Comparison of ENCODE assay signal across 8 cellular contexts in the genomic region with DNA sequence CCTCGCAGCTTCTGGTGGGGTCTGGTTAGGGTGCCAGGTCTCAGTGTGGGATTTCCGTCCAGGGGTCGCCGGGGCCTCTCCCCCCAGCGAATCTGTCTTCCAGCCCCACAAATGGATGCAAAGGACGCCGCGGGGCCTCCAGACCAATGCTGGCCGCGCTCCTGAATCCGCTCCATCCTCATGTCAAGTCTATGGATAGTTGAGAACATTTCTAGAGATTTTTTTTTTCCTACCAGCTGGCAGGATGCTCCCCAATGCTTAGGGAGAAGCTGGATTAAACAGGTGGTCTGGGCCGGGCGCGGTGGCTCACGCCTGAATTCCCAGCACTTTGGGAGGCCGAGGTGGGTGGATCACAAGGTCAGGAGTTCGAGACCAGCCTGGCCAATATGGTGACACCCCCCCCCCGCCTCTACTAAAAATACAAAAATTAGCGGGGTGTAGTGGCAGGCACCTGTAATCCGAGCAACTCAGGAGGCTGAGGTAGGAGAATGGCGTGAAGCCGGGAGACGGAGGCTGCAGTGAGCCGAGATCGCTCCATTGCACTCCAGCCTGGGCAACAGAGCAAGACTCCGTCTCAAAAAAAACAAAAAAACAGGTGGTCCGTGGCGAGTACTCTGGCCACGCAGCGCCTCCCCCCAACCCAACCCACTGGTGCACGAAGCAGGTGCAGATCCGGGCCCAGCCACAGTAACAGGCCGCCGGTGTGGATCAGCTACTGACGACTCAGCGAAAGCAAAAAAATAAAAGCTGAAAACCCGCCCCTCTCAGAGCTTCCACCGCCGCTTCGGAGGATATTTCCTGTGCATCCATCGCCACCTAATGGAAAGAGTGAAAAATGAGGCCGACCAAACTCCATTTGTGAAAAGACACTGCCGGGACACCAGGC. TPM values are rescaled to one million over a fixed set of nuclear protein-coding genes. Genes with fewer than 3 reads are reported as not detected.
A peak's percentile ranks its signal among the peaks of the same experiment; 100 is the strongest.
DNase-seq lines count a peak whose midpoint lies in the region; ATAC-seq and TF ChIP-seq lines count a peak whose summit lies in the region.

No MANE protein-coding gene starts in this region.

- peaks cover 19% of the 10 kb centered on the region for H3K4me1 Mint-ChIP-seq in activated B cell treated with CpG ODN at 0.5 μM for 24 hours

- CTCF ChIA-PET in activated B cell treated with CpG ODN at 0.5 μM for 24 hours (lab: Charles Lee) = interaction anchor here (0.6 to 2.8 kb wide), 15 partner anchors 16 to 836 kb away, joined by 3 to 29 read pairs (median 4); a partner anchor contains a TSS

- H3K4me3 Mint-ChIP-seq in activated B cell treated with CpG ODN at 0.5 μM for 24 hours = peak overlapping the region; percentile 83

- TF ChIP-seq CTCF in HFF-Myc (IDR thresholded peaks at IDR 0.05; ENCODE audit: low read depth, low read length, missing control alignments) (peak; percentile 72), activated B cell treated with CpG ODN at 0.5 μM for 24 hours (IDR thresholded peaks at IDR 0.05) (no peak)

- H3K27ac Mint-ChIP-seq in activated B cell treated with CpG ODN at 0.5 μM for 24 hours = peak overlapping the region; percentile 61

- ATAC-seq in activated B cell treated with CpG ODN at 0.5 μM for 24 hours (ENCODE audit: low read depth) (peak; percentile 56), HG03565 (IDR thresholded peaks at IDR 0.05; ENCODE audit: unreplicated experiment) (no peak)

- intact Hi-C loops in activated B cell treated with CpG ODN at 0.5 μM for 24 hours (cut with micrococcal nuclease) = loop anchor here (1.0 to 2.0 kb wide), 6 partner anchors 16 to 836 kb away; a partner anchor contains a TSS

- H3K27me3 Mint-ChIP-seq in activated B cell treated with CpG ODN at 0.5 μM for 24 hours = peaks cover 20% of the 10 kb centered on the region

- no peaks in the 10 kb centered on the region for H3K9me3 Mint-ChIP-seq in activated B cell treated with CpG ODN at 0.5 μM for 24 hours

- POLR2A ChIA-PET in activated B cell treated with CpG ODN at 0.5 μM for 24 hours (lab: Charles Lee) = interaction anchor here (0.6 to 3.5 kb wide), 8 partner anchors 16 to 568 kb away, joined by 3 to 36 read pairs (median 4); a partner anchor contains a TSS

- DNase-seq in CD1c-positive myeloid dendritic cell (ENCODE audit: extremely low spot score) = peak; percentile 92
- DNase-seq in HFF-Myc (ENCODE audit: extremely low read depth, low read depth) = no peak
- DNase-seq in NCI-H2196 treated with DMSO at 0.1 percent for 48 hours (lab: John Stamatoyannopoulos, UW; ENCODE audit: unreplicated experiment) = peak; percentile 51
- DNase-seq in activated B cell treated with CpG ODN at 0.5 μM for 24 hours = peak; percentile 43
- peak; percentile 86 for DNase-seq in central memory CD4-positive, alpha-beta T cell
- DNase-seq in islet precursor cell = peak; percentile 93
- DNase-seq in stimulated activated CD4-positive, alpha-beta T cell treated with anti-CD3 and anti-CD28 coated beads, Interleukin-12 subunit alpha, Interleukin-12 subunit beta, amount 100 ng/mL, for 48 hours (ENCODE audit: low read depth in 2 of 3, low spot score in 1 of 3) = peak; percentile 68 to 70 (median 68)

- H3K36me3 Mint-ChIP-seq in activated B cell treated with CpG ODN at 0.5 μM for 24 hours (ENCODE audit: low read depth) = no peaks in the 10 kb centered on the region

- peak overlapping the region; percentile 33 for H3K4me3 ChIP-seq in HFF-Myc (replicated peaks; ENCODE audit: low read depth, low read length)

RNA-seq across cellular contexts. Expression of a gene that starts 1.1 kb away (rescaled TPM):
- total RNA-seq in activated B cell treated with CpG ODN at 0.5 μM for 24 hours = 0.15 and 0.22 TPM in 2 replicates

RNA-seq across cellular contexts. Expression of a gene that starts 16.3 kb away (rescaled TPM):
- total RNA-seq in activated B cell treated with CpG ODN at 0.5 μM for 24 hours = 10.7 and 11.1 TPM in 2 replicates
